ENCODE assay signal across 1 cellular context in the genomic region with DNA sequence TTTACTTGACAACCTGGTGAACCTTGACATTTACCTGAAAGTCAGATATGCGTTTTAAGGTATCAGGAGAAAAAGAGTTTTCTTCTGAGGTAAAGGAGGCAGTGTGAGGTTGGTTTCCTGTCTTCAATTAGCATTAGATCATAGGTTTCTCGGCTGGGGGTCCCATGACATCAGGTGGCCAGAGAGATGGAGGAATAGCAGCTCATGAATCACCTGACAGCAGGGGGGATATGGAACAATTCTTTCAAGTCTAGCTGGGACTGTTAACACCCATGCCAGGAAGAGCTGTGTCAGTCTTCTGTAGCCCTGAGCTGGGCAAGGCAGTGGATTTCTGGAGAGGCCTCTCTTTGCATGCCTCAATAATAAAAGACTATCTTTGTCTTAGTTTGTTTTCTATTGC.
TF ChIP-seq lines count a peak whose summit lies in the region.

No MANE protein-coding gene starts in this region.

TF ChIP-seq in IMR-90, 13 proteins besides CTCF, POLR2A, EP300 and RAD21:
- TF ChIP-seq FOS (IDR thresholded peaks at IDR 0.05; ENCODE audit: low read depth, low read length), result no peak
- TF ChIP-seq, protein P1, sequence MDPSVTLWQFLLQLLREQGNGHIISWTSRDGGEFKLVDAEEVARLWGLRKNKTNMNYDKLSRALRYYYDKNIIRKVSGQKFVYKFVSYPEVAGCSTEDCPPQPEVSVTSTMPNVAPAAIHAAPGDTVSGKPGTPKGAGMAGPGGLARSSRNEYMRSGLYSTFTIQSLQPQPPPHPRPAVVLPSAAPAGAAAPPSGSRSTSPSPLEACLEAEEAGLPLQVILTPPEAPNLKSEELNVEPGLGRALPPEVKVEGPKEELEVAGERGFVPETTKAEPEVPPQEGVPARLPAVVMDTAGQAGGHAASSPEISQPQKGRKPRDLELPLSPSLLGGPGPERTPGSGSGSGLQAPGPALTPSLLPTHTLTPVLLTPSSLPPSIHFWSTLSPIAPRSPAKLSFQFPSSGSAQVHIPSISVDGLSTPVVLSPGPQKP (IDR thresholded peaks at IDR 0.05; ENCODE audit: borderline replicate concordance, low read depth, low read length), result no peak
